24 cellular contexts compared by ENCODE assay signal in the genomic region with DNA sequence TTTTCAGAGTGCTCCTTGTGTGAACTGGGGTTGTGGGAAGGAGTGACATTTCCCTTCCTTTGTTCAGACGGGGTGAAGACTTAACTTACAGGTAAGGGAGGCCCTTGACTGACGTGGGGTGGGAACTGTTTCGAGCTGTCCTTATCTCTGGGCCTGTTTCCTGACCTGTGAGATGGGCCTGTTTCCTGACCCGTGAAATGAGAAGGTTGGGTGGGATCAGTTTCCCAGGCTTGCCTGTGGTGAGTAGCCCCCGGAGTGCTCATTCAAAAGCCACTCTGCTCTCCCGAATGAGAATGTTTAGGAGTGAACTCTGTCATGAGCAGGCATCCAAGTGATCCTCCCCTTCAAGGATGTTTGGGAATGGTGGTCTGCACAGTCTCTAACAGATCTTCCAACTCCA. TPM values are rescaled to one million over a fixed set of nuclear protein-coding genes. Genes with fewer than 3 reads are reported as not detected.
"Had no signal": no experiment of that assay in that cellular context is flagged by ENCODE, and none has a peak within 500 bp of the region (broad histone marks: within the 10 kb centered on the region; RNA-seq: fewer than 3 reads in every experiment).

No MANE protein-coding gene starts in this region.

- ATAC-seq: heart right ventricle; left lobe of liver; natural killer cell treated with Interleukin-12 subunit alpha and Interleukin-12 subunit beta and Interleukin-15 and Interleukin-18, amount 100 ng/mL, for 72 hours; right cardiac atrium; stimulated activated effector memory CD8-positive, alpha-beta T cell treated with anti-CD3 and anti-CD28 coated beads, Interleukin-12 subunit alpha, Interleukin-12 subunit beta, amount 100 ng/mL, for 72 hours had no signal

- H3K4me1 ChIP-seq: parathyroid adenoma, prostate gland had no signal

- H3K4me3 ChIP-seq: esophagus squamous epithelium, heart right ventricle, lung, mucosa of descending colon, neural progenitor cell, prostate gland, sigmoid colon, stomach, thyroid gland had no signal

- H3K27me3 ChIP-seq: thyroid gland had no signal

- H3K27ac ChIP-seq: esophagus squamous epithelium, heart right ventricle, neural progenitor cell, parathyroid adenoma, prostate gland, sigmoid colon, stomach, thyroid gland had no signal

- H3K9me3 ChIP-seq: esophagus squamous epithelium, heart right ventricle, mucosa of descending colon, prostate gland, sigmoid colon, stomach, thyroid gland had no signal

- H3K9ac ChIP-seq: neural progenitor cell, parathyroid adenoma had no signal

- DNase-seq: effector CD8-positive, alpha-beta T cell; esophagus squamous epithelium; foreskin melanocyte; glutamatergic neuron; heart right ventricle; hypothalamus; naive B cell; right cardiac atrium; sigmoid colon; stimulated activated CD4-positive, alpha-beta T cell treated with anti-CD3 and anti-CD28 coated beads, Interleukin-2, amount 100 ng/mL, for 24 hours; stimulated activated CD4-positive, alpha-beta T cell treated with anti-CD3 and anti-CD28 coated beads, Interleukin-4, amount 100 ng/mL, for 24 hours; stimulated activated naive CD4-positive, alpha-beta T cell treated with Interleukin-2 at 50 U/mL for 16 hours; thyroid gland had no signal

- H2AFZ ChIP-seq: neural progenitor cell, parathyroid adenoma had no signal

- H3K79me2 ChIP-seq: parathyroid adenoma had no signal

- H3K36me3 ChIP-seq: esophagus squamous epithelium, heart right ventricle, neural progenitor cell, prostate gland, sigmoid colon, stomach, thyroid gland had no signal

- H3K4me2 ChIP-seq: neural progenitor cell had no signal

RNA-seq across cellular contexts. Expression of gene LYPD6B, which starts 4.1 kb away (rescaled TPM):
- total RNA-seq: endothelial cell of umbilical vein; left lobe of liver; natural killer cell treated with Interleukin-12 subunit alpha and Interleukin-12 subunit beta and Interleukin-15 and Interleukin-18, amount 100 ng/mL, for 72 hours; right cardiac atrium; subcutaneous adipose tissue had no signal
- polyA plus RNA-seq: endothelial cell of umbilical vein, heart right ventricle, right cardiac atrium had no signal
